Comparison of ENCODE assay signal across 23 cellular contexts in genomic region chr21:25939396-25939761, GRCh38.
"Had no signal": no experiment of that assay in that cellular context is flagged by ENCODE, and none has a peak within 500 bp of the region (broad histone marks: within the 10 kb centered on the region; RNA-seq: fewer than 3 reads in every experiment).

No MANE protein-coding gene starts in this region.

- H3K4me3 ChIP-seq: gastroesophageal sphincter, heart left ventricle, lower lobe of right lung, tibial nerve, uterus had no signal

- ATAC-seq: activated T-cell treated with anti-CD3 and anti-CD28 coated beads, Interleukin-2, amount 50 U/mL, for 72 hours; gastroesophageal sphincter; heart left ventricle; lower lobe of right lung had no signal

- H3K9me3 Mint-ChIP-seq: activated naive CD4-positive, alpha-beta T cell treated with anti-CD3 and anti-CD28 coated beads, Interleukin-2, amount 50 U/mL, for 24 hours; activated T-cell treated with anti-CD3 and anti-CD28 coated beads, Interleukin-2, amount 50 U/mL, for 72 hours; endodermal cell had no signal

- H3K36me3 ChIP-seq: gastroesophageal sphincter, heart left ventricle, lower lobe of right lung, tibial nerve, uterus had no signal

- H3K4me3 Mint-ChIP-seq: activated naive CD4-positive, alpha-beta T cell treated with anti-CD3 and anti-CD28 coated beads, Interleukin-2, amount 50 U/mL, for 24 hours; activated T-cell treated with anti-CD3 and anti-CD28 coated beads, Interleukin-2, amount 50 U/mL, for 72 hours; endodermal cell had no signal

- H3K27ac Mint-ChIP-seq: activated naive CD4-positive, alpha-beta T cell treated with anti-CD3 and anti-CD28 coated beads, Interleukin-2, amount 50 U/mL, for 24 hours; activated T-cell treated with anti-CD3 and anti-CD28 coated beads, Interleukin-2, amount 50 U/mL, for 72 hours had no signal

- DNase-seq: activated CD4-positive, alpha-beta T cell treated with anti-CD3 and anti-CD28 coated beads, Interleukin-2, amount 50 U/mL, for 1 hour; activated CD8-positive, alpha-beta memory T cell treated with anti-CD3 and anti-CD28 coated beads for 24 hours; activated CD8-positive, alpha-beta memory T cell treated with anti-CD3 and anti-CD28 coated beads, Interleukin-2, amount 50 U/mL, for 48 hours; activated effector memory CD4-positive, alpha-beta T cell treated with anti-CD3 and anti-CD28 coated beads, Interleukin-2, amount 50 U/mL, for 16 hours; activated T-cell treated with anti-CD3 and anti-CD28 coated beads, Interleukin-2, amount 50 U/mL, for 72 hours; endodermal cell; erythroblast; kidney glomerular epithelial cell; lower lobe of right lung; occipital lobe; stimulated activated CD4-positive, alpha-beta T cell treated with anti-CD3 and anti-CD28 coated beads, Interleukin-12 subunit alpha, Interleukin-12 subunit beta, amount 100 ng/mL, for 4 hours; stimulated activated CD4-positive, alpha-beta T cell treated with anti-CD3 and anti-CD28 coated beads, Interleukin-1b, Interleukin-23, amount 100 ng/mL, for 48 hours; stimulated activated CD8-positive, alpha-beta memory T cell treated with anti-CD3 and anti-CD28 coated beads, Interleukin-4, amount 100 ng/mL, for 48 hours; stimulated activated naive CD4-positive, alpha-beta T cell; substantia nigra; T-helper 1 cell; T-helper 9 cell; uterus had no signal

- H3K36me3 Mint-ChIP-seq: activated naive CD4-positive, alpha-beta T cell treated with anti-CD3 and anti-CD28 coated beads, Interleukin-2, amount 50 U/mL, for 24 hours had no signal

- H3K27me3 Mint-ChIP-seq: activated naive CD4-positive, alpha-beta T cell treated with anti-CD3 and anti-CD28 coated beads, Interleukin-2, amount 50 U/mL, for 24 hours; progenitor cell of endocrine pancreas had no signal

- H3K9me3 ChIP-seq: gastroesophageal sphincter, heart left ventricle, lower lobe of right lung, tibial nerve, uterus had no signal

- H3K27me3 ChIP-seq: gastroesophageal sphincter, heart left ventricle, tibial nerve, uterus had no signal

- H3K4me1 Mint-ChIP-seq: activated naive CD4-positive, alpha-beta T cell treated with anti-CD3 and anti-CD28 coated beads, Interleukin-2, amount 50 U/mL, for 24 hours had no signal
